ENCODE assay signal across 17 cellular contexts in the genomic region with DNA sequence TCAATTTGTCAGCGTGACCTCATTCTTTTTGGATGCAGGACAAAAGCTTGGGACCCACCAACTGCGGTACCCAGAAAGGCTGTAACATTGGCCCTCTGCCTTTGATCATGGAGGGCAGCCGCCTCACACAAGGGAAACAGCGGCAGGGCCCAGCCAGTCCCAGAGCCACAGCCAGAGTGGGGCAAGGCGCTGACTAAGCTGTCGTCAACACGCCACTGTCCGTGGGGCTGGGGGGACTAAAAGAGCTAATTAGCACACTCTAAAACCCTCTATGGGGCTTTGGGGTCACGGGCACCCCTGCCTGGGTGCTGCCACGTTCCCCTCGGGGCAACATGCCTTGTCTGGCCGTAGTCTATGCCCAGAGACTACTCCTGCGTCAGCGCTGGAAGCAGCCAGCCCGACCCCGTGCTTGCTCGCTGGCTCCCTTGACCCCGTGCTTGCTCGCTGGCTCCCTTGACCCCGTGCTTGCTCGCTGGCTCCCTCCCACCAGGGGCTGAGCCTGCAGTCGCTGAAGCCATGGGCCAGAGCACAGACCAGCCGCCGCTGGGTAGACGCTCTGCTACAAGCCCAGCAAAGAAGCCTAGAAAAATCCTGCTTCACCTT.
A peak's percentile ranks its signal among the peaks of the same experiment; 100 is the strongest.
DNase-seq lines count a peak whose midpoint lies in the region; ATAC-seq, FAIRE-seq and TF ChIP-seq lines count a peak whose summit lies in the region.
"Had no signal": no experiment of that assay in that cellular context is flagged by ENCODE, and none has a peak within 500 bp of the region (broad histone marks: within the 10 kb centered on the region; RNA-seq: fewer than 3 reads in every experiment).

No MANE protein-coding gene starts in this region.

- H3K9ac ChIP-seq in H9 (ENCODE audit: extremely low read depth, insufficient read length, low read length) = no peak overlapping the region
- no peak overlapping the region for H3K9ac ChIP-seq in HepG2 (ENCODE audit: insufficient read depth, low read depth, low read length)

- H3K56ac ChIP-seq in H9 (ENCODE audit: insufficient read length, low read depth, low read length) = no peak overlapping the region

- no peak overlapping the region for H2AFZ ChIP-seq in H9 (ENCODE audit: low read length)
- H2AFZ ChIP-seq in HepG2 (ENCODE audit: low read length) = no peak overlapping the region

- POLR2A ChIA-PET in HepG2 (lab: Yijun Ruan, JAX) = no interaction called here

- DNase-seq in CD14-positive monocyte (ENCODE audit: low spot score) (peak; percentile 41), H9 (peak; percentile 41), HepG2 (ENCODE audit: low spot score) (no peak)
- no peak for DNase-seq in activated CD4-positive, alpha-beta T cell treated with anti-CD3 and anti-CD28 coated beads, Interleukin-2, amount 50 U/mL, for 4 hours
- DNase-seq: C1 segment of cervical spinal cord, DMS79, H7 had no signal

- no peak for FAIRE-seq in HepG2 (lab: Jason Lieb, UNC)
- FAIRE-seq: A204.1, GM12878, GM18507 had no signal

- no peak for TF ChIP-seq EP300 in HepG2 (IDR thresholded peaks at IDR 0.05; ENCODE audit: low read depth in 2 of 2, low read length in 2 of 2)
- TF ChIP-seq EP300 in HepG2 (CRISPR knock-in tag; IDR thresholded peaks at IDR 0.05; ENCODE audit: borderline replicate concordance) = no peak

- no peak overlapping the region for H2BK5ac ChIP-seq in H9 (ENCODE audit: insufficient read length, low read length)

- no peak overlapping the region for H3K18ac ChIP-seq in H9 (ENCODE audit: insufficient read length, low read depth, low read length)

- H3K27me3 ChIP-seq in H9 (ENCODE audit: insufficient read depth, low read length) = no peaks in the 10 kb centered on the region
- H3K27me3 ChIP-seq in HepG2 (ENCODE audit: control insufficient read depth in 1 of 2, insufficient read depth in 2 of 2, low read length in 2 of 2) = no peaks in the 10 kb centered on the region; a peak in 1 of 5 replicates

- no peak overlapping the region for H3K4me3 Mint-ChIP-seq in CD14-positive monocyte
- no peak overlapping the region for H3K4me3 Mint-ChIP-seq in H9
- no peak overlapping the region for H3K4me3 Mint-ChIP-seq in stimulated activated memory B cell treated with anti-CD40 and anti-IgM and Interleukin-4, amounts not matched to agents 10 μg/mL and 1 μg/mL and 100 μg/mL, for 72 hours
- H3K4me3 Mint-ChIP-seq: B cell; CD4-positive, alpha-beta memory T cell; IgD-negative memory B cell had no signal

- H2BK20ac ChIP-seq in H9 (ENCODE audit: low read depth, low read length, poor library complexity, severe bottlenecking) = no peak overlapping the region

- H3K23me2 ChIP-seq in H9 (ENCODE audit: insufficient read length, low read depth, low read length, poor library complexity, severe bottlenecking) = no peaks in the 10 kb centered on the region

- WGBS in H9 (ENCODE audit: extremely low coverage, insufficient read length, low lambda C conversion rate) = no CpG with 5 or more reads among the region's 25 CpGs
- WGBS in HepG2 (ENCODE audit: low lambda C conversion rate) = 34% methylated on average over 11 of the region's 25 CpGs

- H4K91ac ChIP-seq in H9 (ENCODE audit: insufficient read length, low read depth, low read length) = no peak overlapping the region

- no peak overlapping the region; the same call in 1 of the 2 replicates for H3K14ac ChIP-seq in H9 (ENCODE audit: insufficient read depth, low read length)

- in situ Hi-C loops in HepG2 (cut with HindIII; ENCODE audit: extremely low pct_ligation_motif_present, low pct_unique_long_range_greater_than_20kb) = no loop called here

- H3K9me3 ChIP-seq in H9 (ENCODE audit: control insufficient read depth, low read depth, low read length) (no peaks in the 10 kb centered on the region), HepG2 (ENCODE audit: low read length) (no peaks in the 10 kb centered on the region)

- H3K36me3 Mint-ChIP-seq in CD14-positive monocyte (no peaks in the 10 kb centered on the region), H9 (ENCODE audit: insufficient read depth in 1 of 3, low read depth in 3 of 3) (peaks cover 0 to 4% (median 0%) of the 10 kb centered on the region in 3 experiments; a peak in 2 of 7 replicates)
- no peaks in the 10 kb centered on the region for H3K36me3 Mint-ChIP-seq in stimulated activated memory B cell treated with anti-CD40 and anti-IgM and Interleukin-4, amounts not matched to agents 10 μg/mL and 1 μg/mL and 100 μg/mL, for 72 hours
- H3K36me3 Mint-ChIP-seq: CD4-positive, alpha-beta memory T cell; IgD-negative memory B cell had no signal

- H3K27me3 Mint-ChIP-seq in CD14-positive monocyte (ENCODE audit: low read depth in 3 of 3) (no peaks in the 10 kb centered on the region), H9 (ENCODE audit: low read depth) (no peaks in the 10 kb centered on the region)
- H3K27me3 Mint-ChIP-seq in stimulated activated memory B cell treated with anti-CD40 and anti-IgM and Interleukin-4, amounts not matched to agents 10 μg/mL and 1 μg/mL and 100 μg/mL, for 72 hours = no peaks in the 10 kb centered on the region
- H3K27me3 Mint-ChIP-seq: B cell; CD4-positive, alpha-beta memory T cell; IgD-negative memory B cell had no signal

- no peaks in the 10 kb centered on the region for H4K20me1 ChIP-seq in H9 (ENCODE audit: control insufficient read depth, insufficient read depth, insufficient read length)
- H4K20me1 ChIP-seq in HepG2 (ENCODE audit: insufficient read depth, low read length) = no peaks in the 10 kb centered on the region

- no peak overlapping the region for H3K4ac ChIP-seq in H9 (ENCODE audit: low read depth, low read length)

- no peaks in the 10 kb centered on the region for H3K4me1 Mint-ChIP-seq in CD14-positive monocyte
- no peaks in the 10 kb centered on the region for H3K4me1 Mint-ChIP-seq in H9
- no peaks in the 10 kb centered on the region for H3K4me1 Mint-ChIP-seq in stimulated activated memory B cell treated with anti-CD40 and anti-IgM and Interleukin-4, amounts not matched to agents 10 μg/mL and 1 μg/mL and 100 μg/mL, for 72 hours
- H3K4me1 Mint-ChIP-seq: B cell; CD4-positive, alpha-beta memory T cell; IgD-negative memory B cell had no signal

- H3K23ac ChIP-seq in H9 (ENCODE audit: insufficient read length, low read depth, low read length) = no peak overlapping the region

- no peak overlapping the region for H3K27ac ChIP-seq in H9 (ENCODE audit: insufficient read length, low read depth, low read length)
- no peak overlapping the region for H3K27ac ChIP-seq in HepG2 (ENCODE audit: extremely low read length, insufficient read depth, low read length)

- no peak overlapping the region for H2BK120ac ChIP-seq in H9 (ENCODE audit: low read depth, low read length, poor library complexity, severe bottlenecking)

- no peak overlapping the region for H4K8ac ChIP-seq in H9 (replicated peaks; ENCODE audit: insufficient read length, low read depth, low read length)

- no peak overlapping the region for H2AK5ac ChIP-seq in H9 (ENCODE audit: insufficient read length, low read length)

- H3K79me1 ChIP-seq in H9 (ENCODE audit: insufficient read depth, low read depth, low read length, poor library complexity, severe bottlenecking) = no peaks in the 10 kb centered on the region

- H4K5ac ChIP-seq in H9 (ENCODE audit: insufficient read length, low read depth, low read length) = no peak overlapping the region

- no peak for TF ChIP-seq POLR2A in HepG2 (IDR thresholded peaks at IDR 0.05; ENCODE audit: insufficient read depth in 1 of 2, low read depth in 2 of 2, low read length in 2 of 2)

- intact Hi-C loops in CD14-positive monocyte (cut with micrococcal nuclease) = no loop called here
- intact Hi-C loops in HepG2 (cut with micrococcal nuclease; ENCODE audit: unreplicated experiment) = no loop called here

- H3T11ph ChIP-seq in H9 (ENCODE audit: low read length) = no peak overlapping the region

- H2BK12ac ChIP-seq in H9 (ENCODE audit: insufficient read length, low read depth, low read length) = no peak overlapping the region

- no peaks in the 10 kb centered on the region for H3K36me3 ChIP-seq in HepG2 (replicated peaks in 1 of 2; ENCODE audit: control insufficient read depth in 1 of 2, insufficient read depth in 2 of 2, low read length in 2 of 2)

- H3K79me2 ChIP-seq in H9 (ENCODE audit: insufficient read depth, low read length) = no peaks in the 10 kb centered on the region
- no peaks in the 10 kb centered on the region for H3K79me2 ChIP-seq in HepG2 (ENCODE audit: insufficient read depth, low read length)

- H3K9me3 Mint-ChIP-seq in CD14-positive monocyte (peaks cover 3 to 18% (median 5%) of the 10 kb centered on the region in 7 donors), H9 (peaks cover 0 to 2% of the 10 kb centered on the region in 2 experiments; a peak in 3 of 5 replicates)
- H3K9me3 Mint-ChIP-seq in stimulated activated memory B cell treated with anti-CD40 and anti-IgM and Interleukin-4, amounts not matched to agents 10 μg/mL and 1 μg/mL and 100 μg/mL, for 72 hours = peaks cover 9% of the 10 kb centered on the region

- CTCF ChIA-PET in HepG2 (lab: Yijun Ruan, JAX; ENCODE audit: low intra/inter-chr PET ratio, low total read pairs) = no interaction called here

- H2BK15ac ChIP-seq in H9 (ENCODE audit: low read depth, low read length) = no peak overlapping the region

- H3K4me2 ChIP-seq in H9 (ENCODE audit: insufficient read depth, insufficient read length, low read length) (no peak overlapping the region), HepG2 (ENCODE audit: low read depth, low read length) (0 out of 2 replicates have a peak overlapping the region, but pooled peaks have one; percentile 18)

- TF ChIP-seq CTCF in CD14-positive monocyte (IDR thresholded peaks at IDR 0.05) = no peak
- no peak for TF ChIP-seq CTCF in H9 (conservative IDR thresholded peaks at IDR 0.05)
- no peak for TF ChIP-seq CTCF in HepG2 (CRISPR knock-in tag; IDR thresholded peaks at IDR 0.05)

- ATAC-seq in HepG2 (peak; percentile 92), GM21360 (IDR thresholded peaks at IDR 0.05; ENCODE audit: unreplicated experiment) (no peak), GM21825 (IDR thresholded peaks at IDR 0.05; ENCODE audit: unreplicated experiment) (no peak), GM21447 (IDR thresholded peaks at IDR 0.05; ENCODE audit: unreplicated experiment) (no peak)
- peak; percentile 24 for ATAC-seq in stimulated activated memory B cell treated with anti-CD40 and anti-IgM and Interleukin-4, amounts not matched to agents 10 μg/mL and 1 μg/mL and 100 μg/mL, for 72 hours
- ATAC-seq: GM12878 had no signal

- no peak overlapping the region for H3K27ac Mint-ChIP-seq in CD14-positive monocyte
- peak overlapping the region in 1 of 3 experiments; percentile 80; a peak in 1 of 7 replicates for H3K27ac Mint-ChIP-seq in H9
- H3K27ac Mint-ChIP-seq in stimulated activated memory B cell treated with anti-CD40 and anti-IgM and Interleukin-4, amounts not matched to agents 10 μg/mL and 1 μg/mL and 100 μg/mL, for 72 hours = no peak overlapping the region
- H3K27ac Mint-ChIP-seq: B cell; CD4-positive, alpha-beta memory T cell; IgD-negative memory B cell had no signal

- TF ChIP-seq RAD21 in HepG2 (CRISPR knock-in tag; IDR thresholded peaks at IDR 0.05) = no peak

- no TSS peak for BruUV-seq in HepG2 (replicated peaks; lab: Mats Ljungman, UMichigan)

- H3K4me1 ChIP-seq in H9 (ENCODE audit: insufficient read depth, low read length) (no peaks in the 10 kb centered on the region), HepG2 (ENCODE audit: insufficient read depth, low read length) (no peaks in the 10 kb centered on the region)

- H3K4me3 ChIP-seq in HepG2 (replicated peaks in 1 of 3; ENCODE audit: insufficient read depth in 1 of 3, low read depth in 2 of 3, low read length in 3 of 3) = no peak overlapping the region
- H3K4me3 ChIP-seq: GM12878 had no signal

TF ChIP-seq in HepG2, 621 proteins besides CTCF, POLR2A, EP300 and RAD21 (continues in another document):
- no peak for TF ChIP-seq ZNF251 (CRISPR knock-in tag; IDR thresholded peaks at IDR 0.05)

Comparison
In these comparisons a context has a peak if more than half of its experiments do, and no peak if none do; other contexts are left out.
1. DNase-seq: peak in CD14-positive monocyte (single experiment) and H9 (single experiment); none in HepG2 (single experiment) and activated CD4-positive, alpha-beta T cell treated with anti-CD3 and anti-CD28 coated beads, Interleukin-2, amount 50 U/mL, for 4 hours (0 of 2).
2. ATAC-seq: peak in HepG2 (single experiment) and stimulated activated memory B cell treated with anti-CD40 and anti-IgM and Interleukin-4, amounts not matched to agents 10 μg/mL and 1 μg/mL and 100 μg/mL, for 72 hours (single experiment); none in GM21360 (single experiment), GM21825 (single experiment) and GM21447 (single experiment).